In genomic region chr6:129966125-129966524, GRCh38 we compare ENCODE assay signal across 11 cellular contexts.
"Had no signal": no experiment of that assay in that cellular context is flagged by ENCODE, and none has a peak within 500 bp of the region (broad histone marks: within the 10 kb centered on the region; RNA-seq: fewer than 3 reads in every experiment).

No MANE protein-coding gene starts in this region.

- DNase-seq: effector memory CD8-positive, alpha-beta T cell; foreskin melanocyte; head of caudate nucleus; left colon; left ventricle myocardium superior; naive thymus-derived CD4-positive, alpha-beta T cell; nephron progenitor cell; right cardiac atrium; stimulated activated CD4-positive, alpha-beta T cell treated with anti-CD3 and anti-CD28 coated beads, Interleukin-2, amount 100 ng/mL, for 48 hours; stimulated activated naive CD4-positive, alpha-beta T cell treated with Interleukin-2 at 50 U/mL for 16 hours had no signal

- ATAC-seq: effector memory CD8-positive, alpha-beta T cell; left colon; left ventricle myocardium superior; naive thymus-derived CD4-positive, alpha-beta T cell; right cardiac atrium had no signal

- H3K4me1 Mint-ChIP-seq: naive thymus-derived CD4-positive, alpha-beta T cell; nephron progenitor cell had no signal

- H3K27ac Mint-ChIP-seq: dendritic cell treated with granulocyte-macrophage colony-stimulating factor and Interleukin-4, amounts not matched to agents 40 ng/mL and 50 ng/mL, for 4 days; effector memory CD8-positive, alpha-beta T cell; naive thymus-derived CD4-positive, alpha-beta T cell; nephron progenitor cell had no signal

- H3K4me3 Mint-ChIP-seq: dendritic cell treated with granulocyte-macrophage colony-stimulating factor and Interleukin-4, amounts not matched to agents 40 ng/mL and 50 ng/mL, for 4 days; effector memory CD8-positive, alpha-beta T cell; naive thymus-derived CD4-positive, alpha-beta T cell; nephron progenitor cell had no signal
